In genomic region chr4:187942968-187943367, GRCh38 we compare ENCODE assay signal across 27 cellular contexts. TPM values are rescaled to one million over a fixed set of nuclear protein-coding genes. Genes with fewer than 3 reads are reported as not detected.
DNase-seq lines count a peak whose midpoint lies in the region; ATAC-seq, FAIRE-seq and TF ChIP-seq lines count a peak whose summit lies in the region.
"Had no signal": no experiment of that assay in that cellular context is flagged by ENCODE, and none has a peak within 500 bp of the region (broad histone marks: within the 10 kb centered on the region; RNA-seq: fewer than 3 reads in every experiment).

No MANE protein-coding gene starts in this region.

- H3K9me1 ChIP-seq in K562 (ENCODE audit: control insufficient read depth, insufficient read depth, low read length): no peaks in the 10 kb centered on the region

- H3K4ac ChIP-seq in H9 (ENCODE audit: low read depth, low read length): no peak overlapping the region

- no peaks in the 10 kb centered on the region for H3K9me3 ChIP-seq in HepG2 (ENCODE audit: low read length)
- no peaks in the 10 kb centered on the region for H3K9me3 ChIP-seq in right lobe of liver
- no peaks in the 10 kb centered on the region for H3K9me3 ChIP-seq in K562 (replicated peaks; ENCODE audit: control insufficient read depth, insufficient read depth, low read depth, low read length)
- H3K9me3 ChIP-seq in H9 (ENCODE audit: control insufficient read depth, low read depth, low read length): no peaks in the 10 kb centered on the region
- H3K9me3 ChIP-seq: BE2C had no signal

- H3K4me1 Mint-ChIP-seq in H9: peaks cover 0 to 2% of the 10 kb centered on the region in 2 experiments; a peak in 1 of 4 replicates
- H3K4me1 Mint-ChIP-seq: CD14-positive monocyte; CD4-positive, alpha-beta memory T cell; CD4-positive, CD25-positive, alpha-beta regulatory T cell; CD8-positive, alpha-beta memory T cell had no signal

- H4K91ac ChIP-seq in H9 (ENCODE audit: insufficient read length, low read depth, low read length): no peak overlapping the region

- FAIRE-seq in HepG2 (lab: Jason Lieb, UNC) (no peak), K562 (lab: Jason Lieb, UNC) (no peak)
- FAIRE-seq: GM12878, GM12892, GM18507 had no signal

- no peak overlapping the region for H2BK12ac ChIP-seq in H9 (ENCODE audit: insufficient read length, low read depth, low read length)

- no peak for DNase-seq in HepG2 (ENCODE audit: low spot score)
- DNase-seq in right lobe of liver: no peak
- no peak for DNase-seq in K562 (ENCODE audit: extremely low read depth in 1 of 4, low spot score in 3 of 4)
- no peak for DNase-seq in H9
- DNase-seq: ACHN; BE2C; C1 segment of cervical spinal cord; CD4-positive, alpha-beta memory T cell; CD4-positive, CD25-positive, alpha-beta regulatory T cell; CD8-positive, alpha-beta memory T cell; COR-L47; DMS 273 treated with DMSO at 0.1 percent for 48 hours; DMS153; DMS53; DMS79; DND-41; EL; GDM1 had no signal

- H3K4me3 Mint-ChIP-seq in H9: no peak overlapping the region
- H3K4me3 Mint-ChIP-seq: CD14-positive monocyte; CD4-positive, alpha-beta memory T cell; CD4-positive, CD25-positive, alpha-beta regulatory T cell; CD8-positive, alpha-beta memory T cell had no signal

- H3K36me3 ChIP-seq in HepG2 (replicated peaks in 1 of 2; ENCODE audit: control insufficient read depth in 1 of 2, insufficient read depth in 2 of 2, low read length in 2 of 2) (no peaks in the 10 kb centered on the region), right lobe of liver (no peaks in the 10 kb centered on the region), K562 (ENCODE audit: control insufficient read depth, insufficient read depth, low read length) (no peaks in the 10 kb centered on the region)
- H3K36me3 ChIP-seq: BE2C, BLaER1 had no signal

- H3K56ac ChIP-seq in H9 (ENCODE audit: insufficient read length, low read depth, low read length): no peak overlapping the region

- H3K4me2 ChIP-seq in HepG2 (ENCODE audit: low read depth, low read length): no peak overlapping the region
- no peak overlapping the region for H3K4me2 ChIP-seq in K562 (ENCODE audit: insufficient read depth, low read length)
- no peak overlapping the region for H3K4me2 ChIP-seq in H9 (ENCODE audit: insufficient read depth, insufficient read length, low read length)
- H3K4me2 ChIP-seq: BLaER1 had no signal

- no peaks in the 10 kb centered on the region for H3K4me1 ChIP-seq in HepG2 (ENCODE audit: insufficient read depth, low read length)
- no peaks in the 10 kb centered on the region for H3K4me1 ChIP-seq in right lobe of liver
- no peaks in the 10 kb centered on the region for H3K4me1 ChIP-seq in K562 (replicated peaks in 1 of 2; ENCODE audit: control insufficient read depth in 2 of 2, insufficient read depth in 2 of 2, low read length in 2 of 2)
- H3K4me1 ChIP-seq in H9 (ENCODE audit: insufficient read depth, low read length): no peaks in the 10 kb centered on the region
- H3K4me1 ChIP-seq: BE2C, BLaER1 had no signal

- no peak overlapping the region for H2BK15ac ChIP-seq in H9 (ENCODE audit: low read depth, low read length)

- no peak overlapping the region for H2AFZ ChIP-seq in HepG2 (ENCODE audit: low read length)
- H2AFZ ChIP-seq in K562 (ENCODE audit: low read depth, low read length): no peak overlapping the region
- H2AFZ ChIP-seq in H9 (ENCODE audit: low read length): no peak overlapping the region

- no peak for TF ChIP-seq CTCF in HepG2 (CRISPR knock-in tag; IDR thresholded peaks at IDR 0.05)
- no peak for TF ChIP-seq CTCF in right lobe of liver (IDR thresholded peaks at IDR 0.05)
- TF ChIP-seq CTCF in K562 (IDR thresholded peaks at IDR 0.05 in 2 of 3, conservative IDR thresholded peaks at IDR 0.05 in 1 of 3; ENCODE audit: insufficient read depth in 2 of 3, low read depth in 1 of 3, low read length in 3 of 3): no peak
- no peak for TF ChIP-seq CTCF in H9 (conservative IDR thresholded peaks at IDR 0.05)

- no peaks in the 10 kb centered on the region for H3K23me2 ChIP-seq in H9 (ENCODE audit: insufficient read length, low read depth, low read length, poor library complexity, severe bottlenecking)

- WGBS in HepG2 (ENCODE audit: low lambda C conversion rate): 16% methylated on average over 6 of the region's 6 CpGs
- WGBS in right lobe of liver (ENCODE audit: insufficient coverage, low coverage, low lambda C conversion rate, missing lambda C conversion rate): 52% methylated on average over 6 of the region's 6 CpGs
- 1% methylated on average over 6 of the region's 6 CpGs for WGBS in K562 (ENCODE audit: insufficient coverage, low coverage, missing lambda C conversion rate)
- WGBS in H9 (ENCODE audit: extremely low coverage, insufficient read length, low lambda C conversion rate): no CpG with 5 or more reads among the region's 6 CpGs

- H3K36me3 Mint-ChIP-seq in H9 (ENCODE audit: insufficient read depth in 1 of 3, low read depth in 3 of 3): no peaks in the 10 kb centered on the region
- H3K36me3 Mint-ChIP-seq: CD14-positive monocyte; CD4-positive, alpha-beta memory T cell; CD4-positive, CD25-positive, alpha-beta regulatory T cell; CD8-positive, alpha-beta memory T cell had no signal

- no peak overlapping the region for H4K8ac ChIP-seq in H9 (replicated peaks; ENCODE audit: insufficient read length, low read depth, low read length)

- H3K18ac ChIP-seq in H9 (ENCODE audit: insufficient read length, low read depth, low read length): no peak overlapping the region

- H2BK120ac ChIP-seq in H9 (ENCODE audit: low read depth, low read length, poor library complexity, severe bottlenecking): no peak overlapping the region

- H3K27me3 ChIP-seq in HepG2 (ENCODE audit: control insufficient read depth in 1 of 2, insufficient read depth in 2 of 2, low read length in 2 of 2): peaks cover 0 to 3% of the 10 kb centered on the region in 2 experiments; a peak in 3 of 5 replicates
- no peaks in the 10 kb centered on the region for H3K27me3 ChIP-seq in right lobe of liver
- H3K27me3 ChIP-seq in K562 (ENCODE audit: control insufficient read depth in 2 of 2, insufficient read depth in 2 of 2, low read length in 2 of 2): no peaks in the 10 kb centered on the region; a peak in 1 of 5 replicates
- H3K27me3 ChIP-seq in H9 (ENCODE audit: insufficient read depth, low read length): no peaks in the 10 kb centered on the region
- H3K27me3 ChIP-seq: BE2C, BLaER1 had no signal

- H3K4me3 ChIP-seq in HepG2 (replicated peaks in 1 of 3; ENCODE audit: insufficient read depth in 1 of 3, low read depth in 2 of 3, low read length in 3 of 3) (no peak overlapping the region), right lobe of liver (no peak overlapping the region), K562 (no peak overlapping the region)
- H3K4me3 ChIP-seq: BLaER1, GM12878 had no signal

- H2BK20ac ChIP-seq in H9 (ENCODE audit: low read depth, low read length, poor library complexity, severe bottlenecking): no peak overlapping the region

- intact Hi-C loops in HepG2 (cut with micrococcal nuclease; ENCODE audit: unreplicated experiment) (no loop called here), right lobe of liver (cut with DNase I) (no loop called here), K562 (cut with micrococcal nuclease) (no loop called here)

- TF ChIP-seq RAD21 in HepG2 (CRISPR knock-in tag; IDR thresholded peaks at IDR 0.05) (no peak), K562 (CRISPR knock-in tag; conservative IDR thresholded peaks at IDR 0.05 in 1 of 2, IDR thresholded peaks at IDR 0.05 in 1 of 2) (no peak)

- no peaks in the 10 kb centered on the region for H3K9me3 Mint-ChIP-seq in H9

- no peak for TF ChIP-seq EP300 in HepG2 (IDR thresholded peaks at IDR 0.05; ENCODE audit: low read depth in 2 of 2, low read length in 2 of 2)
- no peak for TF ChIP-seq EP300 in HepG2 (CRISPR knock-in tag; IDR thresholded peaks at IDR 0.05; ENCODE audit: borderline replicate concordance)
- no peak for TF ChIP-seq EP300 in K562 (IDR thresholded peaks at IDR 0.05; ENCODE audit: low read length)

- CTCF ChIA-PET in HepG2 (lab: Yijun Ruan, JAX; ENCODE audit: low intra/inter-chr PET ratio, low total read pairs): no interaction called here
- CTCF ChIA-PET in K562 (lab: Yijun Ruan, JAX; ENCODE audit: low intra/inter-chr PET ratio): no interaction called here

- ATAC-seq in HepG2 (no peak), right lobe of liver (no peak), K562 (no peak)
- no peak for ATAC-seq in activated CD4-positive, CD25-positive, alpha-beta regulatory T cell treated with anti-CD3 and anti-CD28 coated beads, Interleukin-2, amount 50 U/mL, for 24 hours
- ATAC-seq: GM12878 had no signal

- POLR2A ChIA-PET in HepG2 (lab: Yijun Ruan, JAX): no interaction called here
- POLR2A ChIA-PET in K562 (lab: Yijun Ruan, JAX): no interaction called here

- TF ChIP-seq POLR2A in HepG2 (IDR thresholded peaks at IDR 0.05; ENCODE audit: insufficient read depth in 1 of 2, low read depth in 2 of 2, low read length in 2 of 2) (no peak), right lobe of liver (IDR thresholded peaks at IDR 0.05) (no peak), K562 (conservative IDR thresholded peaks at IDR 0.05) (no peak)

- no peak overlapping the region for H3K23ac ChIP-seq in H9 (ENCODE audit: insufficient read length, low read depth, low read length)

- H2AK5ac ChIP-seq in H9 (ENCODE audit: insufficient read length, low read length): no peak overlapping the region

- H3K79me1 ChIP-seq in H9 (ENCODE audit: insufficient read depth, low read depth, low read length, poor library complexity, severe bottlenecking): no peaks in the 10 kb centered on the region

- no peaks in the 10 kb centered on the region for H3K27me3 Mint-ChIP-seq in H9 (ENCODE audit: low read depth)
- H3K27me3 Mint-ChIP-seq: CD4-positive, alpha-beta memory T cell; CD4-positive, CD25-positive, alpha-beta regulatory T cell; CD8-positive, alpha-beta memory T cell had no signal

- H3K79me2 ChIP-seq in HepG2 (ENCODE audit: insufficient read depth, low read length): no peaks in the 10 kb centered on the region
- H3K79me2 ChIP-seq in K562 (ENCODE audit: control insufficient read depth, insufficient read depth, low read length): no peaks in the 10 kb centered on the region
- no peaks in the 10 kb centered on the region for H3K79me2 ChIP-seq in H9 (ENCODE audit: insufficient read depth, low read length)

- in situ Hi-C loops in HepG2 (cut with HindIII; ENCODE audit: extremely low pct_ligation_motif_present, low pct_unique_long_range_greater_than_20kb) (no loop called here), K562 (cut with MboI) (no loop called here)

- H4K20me1 ChIP-seq in HepG2 (ENCODE audit: insufficient read depth, low read length): no peaks in the 10 kb centered on the region
- no peaks in the 10 kb centered on the region for H4K20me1 ChIP-seq in K562 (replicated peaks; ENCODE audit: control insufficient read depth, insufficient read depth, low read length)
- no peaks in the 10 kb centered on the region for H4K20me1 ChIP-seq in H9 (ENCODE audit: control insufficient read depth, insufficient read depth, insufficient read length)
- H4K20me1 ChIP-seq: BLaER1 had no signal

- BruUV-seq in HepG2 (replicated peaks; lab: Mats Ljungman, UMichigan) (no TSS peak), K562 (replicated peaks; lab: Mats Ljungman, UMichigan) (no TSS peak)

- H3K14ac ChIP-seq in H9 (ENCODE audit: insufficient read depth, low read length): no peak overlapping the region

- H2BK5ac ChIP-seq in H9 (ENCODE audit: insufficient read length, low read length): no peak overlapping the region

- no peak overlapping the region for H3K27ac Mint-ChIP-seq in H9
- H3K27ac Mint-ChIP-seq: CD14-positive monocyte; CD4-positive, alpha-beta memory T cell; CD4-positive, CD25-positive, alpha-beta regulatory T cell; CD8-positive, alpha-beta memory T cell had no signal

- H3K27ac ChIP-seq in HepG2 (ENCODE audit: extremely low read length, insufficient read depth, low read length) (no peak overlapping the region), right lobe of liver (no peak overlapping the region), K562 (ENCODE audit: extremely low read depth, low read depth, low read length) (no peak overlapping the region), H9 (ENCODE audit: insufficient read length, low read depth, low read length) (no peak overlapping the region)
- H3K27ac ChIP-seq: 22Rv1, BLaER1 had no signal

- no peak overlapping the region for H4K5ac ChIP-seq in H9 (ENCODE audit: insufficient read length, low read depth, low read length)

- H3K9ac ChIP-seq in HepG2 (ENCODE audit: insufficient read depth, low read depth, low read length) (no peak overlapping the region), K562 (ENCODE audit: insufficient read depth in 1 of 2, low read depth in 2 of 2, low read length in 2 of 2) (no peak overlapping the region), H9 (ENCODE audit: extremely low read depth, insufficient read length, low read length) (no peak overlapping the region)
- H3K9ac ChIP-seq: BLaER1 had no signal

- no peak overlapping the region for H3T11ph ChIP-seq in H9 (ENCODE audit: low read length)

RNA-seq across cellular contexts. Expression of gene ZFP42, which starts 52.6 kb away (rescaled TPM):
- total RNA-seq in HepG2 (2016; rRNA removed; fragmentation: Illumina TruSeq; extraction: Trizol): not detected in 2 replicates
- not detected in 2 replicates for total RNA-seq in HepG2 (2016; cell fraction: cytosol; rRNA removed; fragmentation: Illumina TruSeq; extraction: Trizol; ENCODE audit: low read depth)
- not detected in 2 replicates for total RNA-seq in HepG2 (2016; cell fraction: insoluble cytoplasmic fraction; rRNA removed; fragmentation: Illumina TruSeq; extraction: Trizol)
- total RNA-seq in HepG2 (2016; cell fraction: membrane; rRNA removed; fragmentation: Illumina TruSeq; extraction: Trizol): not detected in 2 replicates
- total RNA-seq in HepG2 (2016; cell fraction: nucleus; rRNA removed; fragmentation: Illumina TruSeq; extraction: Trizol): not detected in 2 replicates
- not detected in 2 replicates for polyA plus RNA-seq in HepG2 (2011; rRNA removed)
- not detected in 2 replicates for polyA plus RNA-seq in HepG2 (2011; cell fraction: cytosol; rRNA removed)
- not detected in 2 replicates for polyA plus RNA-seq in HepG2 (2011; cell fraction: nucleus; rRNA removed)
- polyA plus RNA-seq in HepG2 (2012): not detected in 2 replicates
- polyA plus RNA-seq in HepG2 (2016; cell fraction: cytosol; fragmentation: Illumina TruSeq; extraction: Trizol; ENCODE audit: low read depth): not detected in 2 replicates
- polyA plus RNA-seq in HepG2 (2016; cell fraction: insoluble cytoplasmic fraction; fragmentation: Illumina TruSeq; extraction: Trizol; ENCODE audit: low read depth): not detected in 2 replicates
- not detected in 2 replicates for polyA plus RNA-seq in HepG2 (2016; cell fraction: membrane; fragmentation: Illumina TruSeq; extraction: Trizol; ENCODE audit: low read depth)
- not detected in 2 replicates for polyA plus RNA-seq in HepG2 (2016; cell fraction: nucleus; fragmentation: Illumina TruSeq; extraction: Trizol; ENCODE audit: insufficient read depth, low read depth)
- polyA minus RNA-seq in HepG2 (2011; rRNA and poly(A)+ RNA removed; ENCODE audit: low replicate concordance): 0.12 TPM in 1 of 2 replicates, not detected in the other
- not detected in 2 replicates for polyA minus RNA-seq in HepG2 (2011; cell fraction: cytosol; rRNA and poly(A)+ RNA removed)
- not detected in 2 replicates for polyA minus RNA-seq in HepG2 (2011; cell fraction: nucleus; rRNA and poly(A)+ RNA removed)
- total RNA-seq in right lobe of liver: not detected
- 0.14 and 0.18 TPM in 2 replicates for total RNA-seq in K562 (2011; cell fraction: chromatin; rRNA removed; ENCODE audit: low replicate concordance)
- 0.26 TPM in 1 of 2 replicates, not detected in the other for total RNA-seq in K562 (2011; cell fraction: nucleolus; rRNA removed)
- total RNA-seq in K562 (2011; cell fraction: nucleoplasm; rRNA removed): 0.22 TPM in 1 of 2 replicates, not detected in the other
- 0.09 and 0.12 TPM in 2 replicates for total RNA-seq in K562 (2014; rRNA removed)
- 0.13 and 0.18 TPM in 2 replicates for total RNA-seq in K562 (2014; rRNA removed; fragmentation: Illumina TruSeq; extraction: Trizol)
- total RNA-seq in K562 (2015; rRNA removed; fragmentation: Illumina TruSeq; extraction: Trizol): 0.08 and 0.18 TPM in 2 replicates
- total RNA-seq in K562 (2021): 0.20 and 0.31 TPM in 2 replicates
- polyA plus RNA-seq in K562 (2011; rRNA removed): 0.49 and 0.64 TPM in 2 replicates
- polyA plus RNA-seq in K562 (2011; cell fraction: cytosol; rRNA removed): 0.28 and 0.31 TPM in 2 replicates
- polyA plus RNA-seq in K562 (2011; cell fraction: nucleus; rRNA removed): 0.10 and 0.11 TPM in 2 replicates
- polyA plus RNA-seq in K562 (2012): 0.03 and 0.10 TPM in 2 replicates
- polyA plus RNA-seq in K562 (2014; fragmentation: Illumina TruSeq; extraction: Trizol): 0.17 and 0.21 TPM in 2 replicates
- polyA plus RNA-seq in K562 (2014; fragmentation: Nextera tagmentation; extraction: Ambion mirVana): under 1 TPM; 0.15 to 0.27 TPM
- polyA plus RNA-seq in K562 (2014; rRNA removed): 0.08 and 0.41 TPM in 2 replicates
- polyA minus RNA-seq in K562 (2011; rRNA and poly(A)+ RNA removed): 0.35 and 0.69 TPM in 2 replicates
- polyA minus RNA-seq in K562 (2011; cell fraction: cytosol; rRNA and poly(A)+ RNA removed): 0.57 TPM in 1 of 2 replicates, not detected in the other
- polyA minus RNA-seq in K562 (2011; cell fraction: nucleus; rRNA and poly(A)+ RNA removed): 0.13 and 0.22 TPM in 2 replicates
- total RNA-seq in H9 (2021): 191 and 193 TPM in 2 replicates
- total RNA-seq: A673; CD4-positive, alpha-beta memory T cell; CD4-positive, CD25-positive, alpha-beta regulatory T cell; CD8-positive, alpha-beta memory T cell; G401 had no signal
- polyA plus RNA-seq: CD14-positive monocyte; CD4-positive, alpha-beta memory T cell; CD4-positive, CD25-positive, alpha-beta regulatory T cell; CD8-positive, alpha-beta memory T cell; GM12878 had no signal

Comparison
In these comparisons a context has a peak if more than half of its experiments do, and no peak if none do; other contexts are left out.
1. RNA of gene ZFP42, which starts 52.6 kb away (total RNA-seq): 191 to 193 TPM in H9; 0.08 to 0.31 TPM in K562, not detected in HepG2 and not detected in right lobe of liver; every median in the first group is over 100 times any median in the second.
2. Of the 241 proteins assayed by ChIP-seq in both HepG2 and K562: peak only in HepG2: MAFK; only in K562: MAFG; in both: MAFF; in neither: 238.